16 cellular contexts compared by ENCODE assay signal in the genomic region with DNA sequence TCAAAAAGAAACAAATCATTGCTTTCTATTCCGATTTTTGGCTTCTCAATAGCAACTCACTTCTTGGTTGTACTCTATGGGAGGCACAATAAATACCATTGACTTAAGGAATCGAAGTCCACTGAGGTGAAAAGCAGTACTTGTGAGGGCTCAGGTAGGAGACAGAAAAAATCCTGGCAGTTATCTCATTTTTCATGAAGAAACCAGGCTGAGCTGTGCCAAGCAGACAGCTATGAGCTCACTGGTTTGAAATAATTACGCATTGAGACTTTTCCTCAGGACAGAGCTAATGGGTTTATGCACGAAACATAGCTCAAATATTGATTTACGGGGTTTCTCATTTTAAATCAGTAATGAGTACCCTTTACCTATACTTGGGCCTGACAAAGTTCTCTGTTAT. TPM values are rescaled to one million over a fixed set of nuclear protein-coding genes. Genes with fewer than 3 reads are reported as not detected.
DNase-seq lines count a peak whose midpoint lies in the region; ATAC-seq and TF ChIP-seq lines count a peak whose summit lies in the region.
"Had no signal": no experiment of that assay in that cellular context is flagged by ENCODE, and none has a peak within 500 bp of the region (broad histone marks: within the 10 kb centered on the region; RNA-seq: fewer than 3 reads in every experiment).

No MANE protein-coding gene starts in this region.

- no peaks in the 10 kb centered on the region for H3K27me3 ChIP-seq in sigmoid colon

- TF ChIP-seq EP300 in sigmoid colon (IDR thresholded peaks at IDR 0.05): no peak

- no peak for TF ChIP-seq POLR2A in sigmoid colon (IDR thresholded peaks at IDR 0.05)

- WGBS in sigmoid colon, 2 donors: 87% methylated on average over 5 of the region's 5 CpGs

- H3K4me1 ChIP-seq in sigmoid colon: peaks cover 0 to 58% (median 50%) of the 10 kb centered on the region in 4 donors

- peak; percentile 79 for DNase-seq in NCI-H446 treated with DMSO at 0.1 percent for 48 hours (lab: John Stamatoyannopoulos, UW)
- DNase-seq in cerebellar cortex (ENCODE audit: low spot score): peak; percentile 74
- DNase-seq in inferior parietal cortex (ENCODE audit: extremely low spot score): peak; percentile 78
- no peak for DNase-seq in sigmoid colon
- no peak for DNase-seq in RPMI8226
- no peak for DNase-seq in NCI-H128 (lab: John Stamatoyannopoulos, UW; ENCODE audit: unreplicated experiment)
- no peak for DNase-seq in SK-N-DZ (ENCODE audit: low spot score)
- DNase-seq: CD4-positive, CD25-positive, alpha-beta regulatory T cell; DMS53; H9; NCI-H1417; NCI-H187 treated with DMSO at 0.1 percent for 48 hours; NCI-H748 treated with DMSO at 0.1 percent for 48 hours; SK-N-SH had no signal

- no peak overlapping the region for H3K4me3 ChIP-seq in sigmoid colon

- H3K9me3 ChIP-seq in sigmoid colon: no peaks in the 10 kb centered on the region
- H3K9me3 ChIP-seq: SK-N-SH had no signal

- peak overlapping the region; percentile 20 to 43 (median 32) for H3K27ac ChIP-seq in sigmoid colon
- H3K27ac ChIP-seq: HL-60 had no signal

- intact Hi-C loops in sigmoid colon (cut with DNase I): no loop called here

- H3K36me3 ChIP-seq in sigmoid colon: no peaks in the 10 kb centered on the region

- ATAC-seq in GM18520 (IDR thresholded peaks at IDR 0.05; ENCODE audit: unreplicated experiment): no peak

- no peak for TF ChIP-seq CTCF in sigmoid colon (IDR thresholded peaks at IDR 0.05)

RNA-seq across cellular contexts. Expression of a gene that starts 18.5 kb away (rescaled TPM):
- total RNA-seq in sigmoid colon: 10 to 100 TPM in 1 of 4 donors, 1 to 10 TPM in 3; 4.6 to 10.7 (median 8.2) TPM
- polyA plus RNA-seq in sigmoid colon: under 1 TPM in 1 of 3 donors, not detected in 2; 0.47 TPM
- 1.5 and 2.4 TPM in 2 replicates for polyA plus RNA-seq in SK-N-DZ (2014; cell fraction: cytosol; rRNA removed)
- polyA plus RNA-seq in SK-N-DZ (2014; cell fraction: nucleus; rRNA removed): 1.5 and 3.1 TPM in 2 replicates

RNA-seq across cellular contexts. Expression of a gene that starts 32.5 kb away (rescaled TPM):
- 10 to 100 TPM; 29.4 to 56.4 (median 47.4) TPM for total RNA-seq in sigmoid colon
- 10 to 100 TPM in 2 of 3 donors, 1 to 10 TPM in 1; 8.4 to 14.8 (median 12.9) TPM for polyA plus RNA-seq in sigmoid colon
- 73.6 and 89.2 TPM in 2 replicates for polyA plus RNA-seq in SK-N-DZ (2014; cell fraction: cytosol; rRNA removed)
- 46.6 and 74.9 TPM in 2 replicates for polyA plus RNA-seq in SK-N-DZ (2014; cell fraction: nucleus; rRNA removed)

Comparison
In these comparisons a context has a peak if more than half of its experiments do, and no peak if none do; other contexts are left out.
1. DNase-seq: peak in NCI-H446 treated with DMSO at 0.1 percent for 48 hours (single experiment), cerebellar cortex (single experiment) and inferior parietal cortex (single experiment); none in sigmoid colon (single experiment), RPMI8226 (single experiment), NCI-H128 (single experiment) and SK-N-DZ (single experiment).